Comparison of ENCODE assay signal across 9 cellular contexts in genomic region chr4:154503598-154503997, GRCh38. TPM values are rescaled to one million over a fixed set of nuclear protein-coding genes. Genes with fewer than 3 reads are reported as not detected.
A peak's percentile ranks its signal among the peaks of the same experiment; 100 is the strongest.
DNase-seq lines count a peak whose midpoint lies in the region; ATAC-seq and TF ChIP-seq lines count a peak whose summit lies in the region.
"Had no signal": no experiment of that assay in that cellular context is flagged by ENCODE, and none has a peak within 500 bp of the region (broad histone marks: within the 10 kb centered on the region; RNA-seq: fewer than 3 reads in every experiment).

No MANE protein-coding gene starts in this region.

- CTCF ChIA-PET in activated naive CD4-positive, alpha-beta T cell treated with anti-CD3 and anti-CD28 coated beads, Interleukin-2, amount 10 ng/mL, durations not matched to agents 7 days and 5 days (lab: Charles Lee), result interaction anchor here (0.7 to 1.0 kb wide), 4 partner anchors 10 to 137 kb away, joined by 3 to 4 read pairs (median 3); no protein-coding TSS in a partner anchor
- CTCF ChIA-PET in activated CD4-positive, alpha-beta memory T cell treated with anti-CD3 and anti-CD28 coated beads for 36 hours (lab: Charles Lee), result interaction anchor here (0.9 to 1.0 kb wide), 3 partner anchors 13 to 717 kb away, joined by 3 to 5 read pairs (median 5); no protein-coding TSS in a partner anchor

- TF ChIP-seq CTCF in GM10266 (IDR thresholded peaks at IDR 0.05; ENCODE audit: control insufficient read depth, insufficient read depth, low read depth, missing control alignments) (peak; percentile 40), NB4 (IDR thresholded peaks at IDR 0.05; ENCODE audit: low read depth, low read length) (peak; percentile 45)

- H3K27ac Mint-ChIP-seq in activated naive CD4-positive, alpha-beta T cell treated with anti-CD3 and anti-CD28 coated beads, Interleukin-2, amount 10 ng/mL, durations not matched to agents 7 days and 5 days, result no peak overlapping the region
- no peak overlapping the region for H3K27ac Mint-ChIP-seq in activated CD4-positive, alpha-beta memory T cell treated with anti-CD3 and anti-CD28 coated beads for 36 hours

- H3K27me3 Mint-ChIP-seq in activated naive CD4-positive, alpha-beta T cell treated with anti-CD3 and anti-CD28 coated beads, Interleukin-2, amount 10 ng/mL, durations not matched to agents 7 days and 5 days, result peaks cover 27% of the 10 kb centered on the region
- H3K27me3 Mint-ChIP-seq in activated CD4-positive, alpha-beta memory T cell treated with anti-CD3 and anti-CD28 coated beads for 36 hours, result peaks cover 22% of the 10 kb centered on the region

- no peak overlapping the region for H3K4me3 ChIP-seq in NB4 (ENCODE audit: low read depth, low read length)

- no peaks in the 10 kb centered on the region for H3K4me1 Mint-ChIP-seq in activated naive CD4-positive, alpha-beta T cell treated with anti-CD3 and anti-CD28 coated beads, Interleukin-2, amount 10 ng/mL, durations not matched to agents 7 days and 5 days
- H3K4me1 Mint-ChIP-seq in activated CD4-positive, alpha-beta memory T cell treated with anti-CD3 and anti-CD28 coated beads for 36 hours (ENCODE audit: low read depth), result no peaks in the 10 kb centered on the region

- H3K4me3 Mint-ChIP-seq in activated naive CD4-positive, alpha-beta T cell treated with anti-CD3 and anti-CD28 coated beads, Interleukin-2, amount 10 ng/mL, durations not matched to agents 7 days and 5 days, result no peak overlapping the region
- H3K4me3 Mint-ChIP-seq in activated CD4-positive, alpha-beta memory T cell treated with anti-CD3 and anti-CD28 coated beads for 36 hours, result no peak overlapping the region

- POLR2A ChIA-PET in activated CD4-positive, alpha-beta memory T cell treated with anti-CD3 and anti-CD28 coated beads for 36 hours (lab: Charles Lee), result no interaction called here

- no peaks in the 10 kb centered on the region for H3K9me3 Mint-ChIP-seq in activated naive CD4-positive, alpha-beta T cell treated with anti-CD3 and anti-CD28 coated beads, Interleukin-2, amount 10 ng/mL, durations not matched to agents 7 days and 5 days
- H3K9me3 Mint-ChIP-seq in activated CD4-positive, alpha-beta memory T cell treated with anti-CD3 and anti-CD28 coated beads for 36 hours, result no peaks in the 10 kb centered on the region

- DNase-seq in GM10266 (ENCODE audit: extremely low spot score), result peak; percentile 26
- peak; percentile 11 for DNase-seq in NB4 (ENCODE audit: low read depth)
- peak; percentile 24 for DNase-seq in cerebellar cortex (ENCODE audit: low spot score)
- peak; percentile 39 for DNase-seq in pons (ENCODE audit: low spot score)
- no peak for DNase-seq in activated naive CD4-positive, alpha-beta T cell treated with anti-CD3 and anti-CD28 coated beads, Interleukin-2, amount 10 ng/mL, durations not matched to agents 7 days and 5 days
- no peak for DNase-seq in activated CD4-positive, alpha-beta memory T cell treated with anti-CD3 and anti-CD28 coated beads for 36 hours
- no peak for DNase-seq in cerebellar nuclear complex (lab: John Stamatoyannopoulos, UW)
- DNase-seq: retina had no signal

- H3K36me3 Mint-ChIP-seq in activated naive CD4-positive, alpha-beta T cell treated with anti-CD3 and anti-CD28 coated beads, Interleukin-2, amount 10 ng/mL, durations not matched to agents 7 days and 5 days, result no peaks in the 10 kb centered on the region
- no peaks in the 10 kb centered on the region for H3K36me3 Mint-ChIP-seq in activated CD4-positive, alpha-beta memory T cell treated with anti-CD3 and anti-CD28 coated beads for 36 hours

- ATAC-seq in GM21390 (IDR thresholded peaks at IDR 0.05; ENCODE audit: unreplicated experiment), result no peak

- no peak for TF ChIP-seq POLR2A in NB4 (IDR thresholded peaks at IDR 0.05; ENCODE audit: extremely low read depth, insufficient read length)

- intact Hi-C loops in activated CD4-positive, alpha-beta memory T cell treated with anti-CD3 and anti-CD28 coated beads for 36 hours (cut with micrococcal nuclease), result no loop called here

RNA-seq across cellular contexts. Expression of gene DCHS2, which starts 12.0 kb away (rescaled TPM):
- total RNA-seq in activated CD4-positive, alpha-beta memory T cell treated with anti-CD3 and anti-CD28 coated beads for 36 hours, result not detected

RNA-seq across cellular contexts. Expression of gene PLRG1, which starts 46.6 kb away (rescaled TPM):
- 100 to 1,000 TPM in 1 of 2 experiments, 10 to 100 TPM in 1; 99.3 to 103 TPM for total RNA-seq in activated CD4-positive, alpha-beta memory T cell treated with anti-CD3 and anti-CD28 coated beads for 36 hours

RNA-seq across cellular contexts. Expression of gene FGB, which starts 59.2 kb away (rescaled TPM):
- total RNA-seq in activated CD4-positive, alpha-beta memory T cell treated with anti-CD3 and anti-CD28 coated beads for 36 hours, result not detected

Comparison
In these comparisons a context has a peak if more than half of its experiments do, and no peak if none do; other contexts are left out.
1. DNase-seq: peak in GM10266 (single experiment), NB4 (single experiment), cerebellar cortex (single experiment) and pons (single experiment); none in activated naive CD4-positive, alpha-beta T cell treated with anti-CD3 and anti-CD28 coated beads, Interleukin-2, amount 10 ng/mL, durations not matched to agents 7 days and 5 days (single experiment), activated CD4-positive, alpha-beta memory T cell treated with anti-CD3 and anti-CD28 coated beads for 36 hours (single experiment) and cerebellar nuclear complex (0 of 2).